ENCODE assay signal across 8 cellular contexts in genomic region chr18:58427321-58427720, GRCh38.
"Had no signal": no experiment of that assay in that cellular context is flagged by ENCODE, and none has a peak within 500 bp of the region (broad histone marks: within the 10 kb centered on the region; RNA-seq: fewer than 3 reads in every experiment).

No MANE protein-coding gene starts in this region.

- H3K4me3 Mint-ChIP-seq: H9, HFFc6 had no signal

- H3K27ac ChIP-seq: GM23248 had no signal

- H3K9me3 Mint-ChIP-seq: H9, HFFc6 had no signal

- DNase-seq: GM23248, GOT3, H7, H9, HCEC 1CT, HFFc6 had no signal

- H2AFZ ChIP-seq: GM23248 had no signal

- H3K4me3 ChIP-seq: GM23248, HAP-1 had no signal

- H3K36me3 ChIP-seq: HAP-1 had no signal

- ATAC-seq: HCT116 had no signal

- H3K4me1 ChIP-seq: HAP-1 had no signal

- H3K27ac Mint-ChIP-seq: H9, HFFc6 had no signal
